8 cellular contexts compared by ENCODE assay signal in genomic region chr11:112961751-112962747, GRCh38. TPM values are rescaled to one million over a fixed set of nuclear protein-coding genes. Genes with fewer than 3 reads are reported as not detected.
DNase-seq lines count a peak whose midpoint lies in the region; ATAC-seq and TF ChIP-seq lines count a peak whose summit lies in the region.

No MANE protein-coding gene starts in this region.

- intact Hi-C loops in dorsolateral prefrontal cortex (cut with DNase I), result loop anchor here (1.0 to 10.0 kb wide), 12 partner anchors 59 to 375 kb away; no protein-coding TSS in a partner anchor

- no peak overlapping the region for H2AFZ ChIP-seq in ACC112 (ENCODE audit: low read length, unreplicated experiment)

- H3K4me3 ChIP-seq in ACC112 (ENCODE audit: low read depth, low read length) (peak overlapping the region; percentile 53), Peyer's patch (peak overlapping the region; percentile 33 to 59 (median 48)), dorsolateral prefrontal cortex (peak overlapping the region; percentile 61 to 93 (median 85))

- H3K27ac ChIP-seq in ACC112 (ENCODE audit: low read depth, low read length) (no peak overlapping the region), Peyer's patch (peak overlapping the region in 3 of 4 donors; percentile 43 to 62 (median 46)), dorsolateral prefrontal cortex (peak overlapping the region; percentile 74 to 98 (median 96)), temporal lobe (ENCODE audit: low read depth, low read length) (peak overlapping the region; percentile 89)

- TF ChIP-seq CTCF in GM20000 (IDR thresholded peaks at IDR 0.05; ENCODE audit: extremely low read depth, missing control alignments) (no peak), Peyer's patch (IDR thresholded peaks at IDR 0.05) (no peak), dorsolateral prefrontal cortex (IDR thresholded peaks at IDR 0.05 in 54 of 56, conservative IDR thresholded peaks at IDR 0.05 in 2 of 56; ENCODE audit: low read depth in 1 of 56, partially characterized antibody in 56 of 56) (peak in 3 of 56 donors; percentile 2 to 6 (median 4))

- H3K27me3 ChIP-seq in ACC112 (ENCODE audit: insufficient read depth, low read length) (peaks cover 70% of the 10 kb centered on the region), Peyer's patch (no peaks in the 10 kb centered on the region), dorsolateral prefrontal cortex (no peaks in the 10 kb centered on the region)

- H3K4me1 ChIP-seq in ACC112 (ENCODE audit: control insufficient read depth, insufficient read depth, low read length, unreplicated experiment) (no peaks in the 10 kb centered on the region), Peyer's patch (peaks cover 0 to 14% (median 0%) of the 10 kb centered on the region in 4 donors)

- H3K79me2 ChIP-seq in ACC112 (ENCODE audit: control insufficient read depth, insufficient read depth, low read length, unreplicated experiment), result no peaks in the 10 kb centered on the region

- no peak for ATAC-seq in HG03432 (IDR thresholded peaks at IDR 0.05; ENCODE audit: unreplicated experiment)

- no peaks in the 10 kb centered on the region for H3K9me3 ChIP-seq in Peyer's patch

- TF ChIP-seq POLR2A in Peyer's patch (IDR thresholded peaks at IDR 0.05), result no peak

- H3K36me3 ChIP-seq in ACC112 (ENCODE audit: insufficient read depth, low read length), result no peaks in the 10 kb centered on the region
- H3K36me3 ChIP-seq in Peyer's patch, result no peaks in the 10 kb centered on the region

- peak; percentile 36 for DNase-seq in GM20000 (ENCODE audit: low spot score)
- DNase-seq in Peyer's patch, result peak in 1 of 3 donors; percentile 47
- peak; percentile 54 to 77 (median 70) for DNase-seq in dorsolateral prefrontal cortex
- peak; percentile 63 for DNase-seq in medulla oblongata (ENCODE audit: extremely low spot score)
- DNase-seq in LoVo (ENCODE audit: low spot score), result no peak

RNA-seq across cellular contexts. Expression of gene NCAM1, which starts 0.8 kb away (rescaled TPM):
- total RNA-seq in Peyer's patch (10 to 100 TPM in 2 of 4 donors, 1 to 10 TPM in 2; 1.8 to 42.9 (median 10.5) TPM), dorsolateral prefrontal cortex (100 to 1,000 TPM; 340 to 857 (median 568) TPM), temporal lobe (514 TPM)

Comparison
In these comparisons a context has a peak if more than half of its experiments do, and no peak if none do; other contexts are left out.
1. RNA of gene NCAM1, which starts 0.8 kb away (total RNA-seq): 340 to 857 TPM in dorsolateral prefrontal cortex and 514 TPM in temporal lobe (single experiment); 1.8 to 42.9 TPM in Peyer's patch; every median in the first group is over 4 times any median in the second.
2. Peak in every context shown above with its lines, with median percentiles within 50 percentile points of each other: H3K4me3 ChIP-seq.